ENCODE assay signal across 1 cellular context in genomic region chr12:69585189-69586062, GRCh38.
A peak's percentile ranks its signal among the peaks of the same experiment; 100 is the strongest.
TF ChIP-seq lines count a peak whose summit lies in the region.

Gene CCT2, plus strand, starts transcription at chr12:69585459. Its CDS starts 63 bp downstream, at chr12:69585522.

TF ChIP-seq in HepG2, 621 proteins besides CTCF, POLR2A, EP300 and RAD21 (continued from another document and continues in another):
- TF ChIP-seq, protein P1, sequence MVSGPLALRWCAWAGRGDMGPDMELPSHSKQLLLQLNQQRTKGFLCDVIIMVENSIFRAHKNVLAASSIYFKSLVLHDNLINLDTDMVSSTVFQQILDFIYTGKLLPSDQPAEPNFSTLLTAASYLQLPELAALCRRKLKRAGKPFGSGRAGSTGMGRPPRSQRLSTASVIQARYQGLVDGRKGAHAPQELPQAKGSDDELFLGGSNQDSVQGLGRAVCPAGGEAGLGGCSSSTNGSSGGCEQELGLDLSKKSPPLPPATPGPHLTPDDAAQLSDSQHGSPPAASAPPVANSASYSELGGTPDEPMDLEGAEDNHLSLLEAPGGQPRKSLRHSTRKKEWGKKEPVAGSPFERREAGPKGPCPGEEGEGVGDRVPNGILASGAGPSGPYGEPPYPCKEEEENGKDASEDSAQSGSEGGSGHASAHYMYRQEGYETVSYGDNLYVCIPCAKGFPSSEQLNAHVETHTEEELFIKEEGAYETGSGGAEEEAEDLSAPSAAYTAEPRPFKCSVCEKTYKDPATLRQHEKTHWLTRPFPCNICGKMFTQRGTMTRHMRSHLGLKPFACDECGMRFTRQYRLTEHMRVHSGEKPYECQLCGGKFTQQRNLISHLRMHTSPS (CRISPR knock-in tag; IDR thresholded peaks at IDR 0.05; ENCODE audit: low read depth), result no peak
- TF ChIP-seq ATRX (CRISPR knock-in tag; IDR thresholded peaks at IDR 0.05; ENCODE audit: borderline replicate concordance) (no peak), NCOA2 (CRISPR knock-in tag; IDR thresholded peaks at IDR 0.05) (peak; percentile 55), ESRRA (CRISPR knock-in tag; IDR thresholded peaks at IDR 0.05; ENCODE audit: low read depth) (peak; percentile 24; the same call in 1 of the 2 replicates), NFIB (CRISPR knock-in tag; IDR thresholded peaks at IDR 0.05; ENCODE audit: borderline replicate concordance) (no peak), SP2 (CRISPR knock-in tag; IDR thresholded peaks at IDR 0.05) (peak; percentile 71), WIZ (CRISPR knock-in tag; IDR thresholded peaks at IDR 0.05) (peak; percentile 93; the same call in 1 of the 2 replicates), ZNF598 (CRISPR knock-in tag; IDR thresholded peaks at IDR 0.05; ENCODE audit: borderline replicate concordance) (peak; percentile 98), MED13 (CRISPR knock-in tag; IDR thresholded peaks at IDR 0.05) (peak; percentile 72; the same call in 1 of the 2 replicates), ZNF224 (CRISPR knock-in tag; IDR thresholded peaks at IDR 0.05) (peak; percentile 73; the same call in 1 of the 2 replicates), ZFYVE20 (CRISPR knock-in tag; IDR thresholded peaks at IDR 0.05; ENCODE audit: borderline replicate concordance, low read depth) (no peak), HOXA7 (CRISPR knock-in tag; IDR thresholded peaks at IDR 0.05) (no peak), ZNF232 (CRISPR knock-in tag; IDR thresholded peaks at IDR 0.05; ENCODE audit: borderline replicate concordance) (peak; percentile 83; the same call in 1 of the 2 replicates), ZNF292 (CRISPR knock-in tag; IDR thresholded peaks at IDR 0.05; ENCODE audit: borderline replicate concordance, low read depth) (peak; percentile 53; the same call in 1 of the 2 replicates), KLF16 (CRISPR knock-in tag; IDR thresholded peaks at IDR 0.05) (peak in 1 of 2 experiments; percentile 95; a peak in 2 of 4 replicates), AHR (CRISPR knock-in tag; IDR thresholded peaks at IDR 0.05) (peak; percentile 88; the same call in 1 of the 2 replicates), KMT2B (CRISPR knock-in tag; IDR thresholded peaks at IDR 0.05) (peak; percentile 87), ZNF121 (CRISPR knock-in tag; IDR thresholded peaks at IDR 0.05) (no peak), FOXK2 (IDR thresholded peaks at IDR 0.05) (no peak; the same call in 1 of the 2 replicates), MAFG (CRISPR knock-in tag; IDR thresholded peaks at IDR 0.05) (no peak), RELA (CRISPR knock-in tag; IDR thresholded peaks at IDR 0.05) (no peak), RBAK (CRISPR knock-in tag; IDR thresholded peaks at IDR 0.05) (no peak), ZNF746 (CRISPR knock-in tag; IDR thresholded peaks at IDR 0.05) (no peak), ARID2 (CRISPR knock-in tag; IDR thresholded peaks at IDR 0.05; ENCODE audit: borderline replicate concordance) (peak; percentile 55; the same call in 1 of the 2 replicates), SATB2 (CRISPR knock-in tag; IDR thresholded peaks at IDR 0.05) (peak; percentile 64; the same call in 1 of the 2 replicates), ZNF792 (CRISPR knock-in tag; IDR thresholded peaks at IDR 0.05) (peak; percentile 47; the same call in 1 of the 2 replicates), EZH2 (conservative IDR thresholded peaks at IDR 0.05; ENCODE audit: low read depth, low read length) (no peak), HCFC1 (IDR thresholded peaks at IDR 0.05; ENCODE audit: low read depth, low read length) (no peak), ZNF160 (CRISPR knock-in tag; IDR thresholded peaks at IDR 0.05) (peak; percentile 92), ZBTB7B (CRISPR knock-in tag; IDR thresholded peaks at IDR 0.05) (peak; percentile 74; the same call in 1 of the 2 replicates), LCORL (IDR thresholded peaks at IDR 0.05) (no peak), LCORL (CRISPR knock-in tag; IDR thresholded peaks at IDR 0.05) (peak; percentile 87), ZZZ3 (CRISPR knock-in tag; IDR thresholded peaks at IDR 0.05; ENCODE audit: borderline replicate concordance) (0 out of 2 replicates have a peak, but pooled peaks have one; percentile 46), ZNF331 (CRISPR knock-in tag; IDR thresholded peaks at IDR 0.05) (peak; percentile 17; the same call in 1 of the 2 replicates), HNRNPUL1 (IDR thresholded peaks at IDR 0.05; ENCODE audit: low read depth, low read length) (no peak), ZNF251 (CRISPR knock-in tag; IDR thresholded peaks at IDR 0.05) (0 out of 2 replicates have a peak, but pooled peaks have one; percentile 77), FOXP1 (IDR thresholded peaks at IDR 0.05) (no peak), FOXP1 (CRISPR knock-in tag; IDR thresholded peaks at IDR 0.05) (no peak), ZNF709 (CRISPR knock-in tag; IDR thresholded peaks at IDR 0.05) (peak; percentile 94; the same call in 1 of the 2 replicates), ARHGAP35 (CRISPR knock-in tag; IDR thresholded peaks at IDR 0.05; ENCODE audit: borderline replicate concordance) (peak; percentile 94; the same call in 1 of the 2 replicates), ZNF558 (CRISPR knock-in tag; IDR thresholded peaks at IDR 0.05; ENCODE audit: borderline replicate concordance) (peak; percentile 59; the same call in 1 of the 2 replicates), HINFP (CRISPR knock-in tag; IDR thresholded peaks at IDR 0.05; ENCODE audit: low read depth) (peak; percentile 75; the same call in 1 of the 2 replicates), MZF1 (CRISPR knock-in tag; IDR thresholded peaks at IDR 0.05; ENCODE audit: borderline replicate concordance) (no peak; the same call in 1 of the 2 replicates), ZNF432 (CRISPR knock-in tag; IDR thresholded peaks at IDR 0.05; ENCODE audit: borderline replicate concordance) (no peak), ZFP36L2 (CRISPR knock-in tag; IDR thresholded peaks at IDR 0.05) (no peak), XRCC5 (optimal IDR thresholded peaks at IDR 0.05; ENCODE audit: low read length) (peak; percentile 58), ZMAT3 (CRISPR knock-in tag; conservative IDR thresholded peaks at IDR 0.05) (peak; percentile 86; the same call in 1 of the 2 replicates), SRF (IDR thresholded peaks at IDR 0.05; ENCODE audit: low read depth, low read length) (no peak), ELF4 (CRISPR knock-in tag; IDR thresholded peaks at IDR 0.05; ENCODE audit: borderline replicate concordance) (no peak), PTBP1 (IDR thresholded peaks at IDR 0.05; ENCODE audit: low read depth, low read length, poor library complexity, severe bottlenecking) (peak; percentile 77), ZNF362 (CRISPR knock-in tag; IDR thresholded peaks at IDR 0.05; ENCODE audit: borderline replicate concordance) (no peak), HOXA9 (CRISPR knock-in tag; IDR thresholded peaks at IDR 0.05; ENCODE audit: borderline replicate concordance) (no peak), POLR2G (IDR thresholded peaks at IDR 0.05; ENCODE audit: low read depth, low read length) (peak; percentile 97), NCOR1 (IDR thresholded peaks at IDR 0.05; ENCODE audit: borderline replicate concordance, low read length) (no peak; the same call in 1 of the 2 replicates), TERF1 (CRISPR knock-in tag; IDR thresholded peaks at IDR 0.05) (no peak; the same call in 1 of the 2 replicates), ZXDC (CRISPR knock-in tag; IDR thresholded peaks at IDR 0.05) (no peak)
- TF ChIP-seq, protein P2, sequence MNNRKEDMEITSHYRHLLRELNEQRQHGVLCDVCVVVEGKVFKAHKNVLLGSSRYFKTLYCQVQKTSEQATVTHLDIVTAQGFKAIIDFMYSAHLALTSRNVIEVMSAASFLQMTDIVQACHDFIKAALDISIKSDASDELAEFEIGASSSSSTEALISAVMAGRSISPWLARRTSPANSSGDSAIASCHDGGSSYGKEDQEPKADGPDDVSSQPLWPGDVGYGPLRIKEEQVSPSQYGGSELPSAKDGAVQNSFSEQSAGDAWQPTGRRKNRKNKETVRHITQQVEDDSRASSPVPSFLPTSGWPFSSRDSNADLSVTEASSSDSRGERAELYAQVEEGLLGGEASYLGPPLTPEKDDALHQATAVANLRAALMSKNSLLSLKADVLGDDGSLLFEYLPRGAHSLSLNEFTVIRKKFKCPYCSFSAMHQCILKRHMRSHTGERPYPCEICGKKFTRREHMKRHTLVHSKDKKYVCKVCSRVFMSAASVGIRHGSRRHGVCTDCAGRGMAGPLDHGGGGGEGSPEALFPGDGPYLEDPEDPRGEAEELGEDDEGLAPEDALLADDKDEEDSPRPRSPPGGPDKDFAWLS (CRISPR knock-in tag; IDR thresholded peaks at IDR 0.05; ENCODE audit: borderline replicate concordance), result no peak
- TF ChIP-seq, protein P3, sequence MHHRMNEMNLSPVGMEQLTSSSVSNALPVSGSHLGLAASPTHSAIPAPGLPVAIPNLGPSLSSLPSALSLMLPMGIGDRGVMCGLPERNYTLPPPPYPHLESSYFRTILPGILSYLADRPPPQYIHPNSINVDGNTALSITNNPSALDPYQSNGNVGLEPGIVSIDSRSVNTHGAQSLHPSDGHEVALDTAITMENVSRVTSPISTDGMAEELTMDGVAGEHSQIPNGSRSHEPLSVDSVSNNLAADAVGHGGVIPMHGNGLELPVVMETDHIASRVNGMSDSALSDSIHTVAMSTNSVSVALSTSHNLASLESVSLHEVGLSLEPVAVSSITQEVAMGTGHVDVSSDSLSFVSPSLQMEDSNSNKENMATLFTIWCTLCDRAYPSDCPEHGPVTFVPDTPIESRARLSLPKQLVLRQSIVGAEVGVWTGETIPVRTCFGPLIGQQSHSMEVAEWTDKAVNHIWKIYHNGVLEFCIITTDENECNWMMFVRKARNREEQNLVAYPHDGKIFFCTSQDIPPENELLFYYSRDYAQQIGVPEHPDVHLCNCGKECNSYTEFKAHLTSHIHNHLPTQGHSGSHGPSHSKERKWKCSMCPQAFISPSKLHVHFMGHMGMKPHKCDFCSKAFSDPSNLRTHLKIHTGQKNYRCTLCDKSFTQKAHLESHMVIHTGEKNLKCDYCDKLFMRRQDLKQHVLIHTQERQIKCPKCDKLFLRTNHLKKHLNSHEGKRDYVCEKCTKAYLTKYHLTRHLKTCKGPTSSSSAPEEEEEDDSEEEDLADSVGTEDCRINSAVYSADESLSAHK (CRISPR knock-in tag; IDR thresholded peaks at IDR 0.05; ENCODE audit: borderline replicate concordance), result no peak
- TF ChIP-seq, protein P4, sequence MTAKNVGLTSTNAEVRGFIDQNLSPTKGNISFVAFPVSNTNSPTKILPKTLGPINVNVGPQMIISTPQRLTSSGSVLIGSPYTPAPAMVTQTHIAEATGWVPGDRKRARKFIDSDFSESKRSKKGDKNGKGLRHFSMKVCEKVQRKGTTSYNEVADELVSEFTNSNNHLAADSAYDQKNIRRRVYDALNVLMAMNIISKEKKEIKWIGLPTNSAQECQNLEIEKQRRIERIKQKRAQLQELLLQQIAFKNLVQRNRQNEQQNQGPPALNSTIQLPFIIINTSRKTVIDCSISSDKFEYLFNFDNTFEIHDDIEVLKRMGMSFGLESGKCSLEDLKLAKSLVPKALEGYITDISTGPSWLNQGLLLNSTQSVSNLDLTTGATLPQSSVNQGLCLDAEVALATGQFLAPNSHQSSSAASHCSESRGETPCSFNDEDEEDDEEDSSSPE (CRISPR knock-in tag; IDR thresholded peaks at IDR 0.05), result peak; percentile 82
- TF ChIP-seq, protein P5, sequence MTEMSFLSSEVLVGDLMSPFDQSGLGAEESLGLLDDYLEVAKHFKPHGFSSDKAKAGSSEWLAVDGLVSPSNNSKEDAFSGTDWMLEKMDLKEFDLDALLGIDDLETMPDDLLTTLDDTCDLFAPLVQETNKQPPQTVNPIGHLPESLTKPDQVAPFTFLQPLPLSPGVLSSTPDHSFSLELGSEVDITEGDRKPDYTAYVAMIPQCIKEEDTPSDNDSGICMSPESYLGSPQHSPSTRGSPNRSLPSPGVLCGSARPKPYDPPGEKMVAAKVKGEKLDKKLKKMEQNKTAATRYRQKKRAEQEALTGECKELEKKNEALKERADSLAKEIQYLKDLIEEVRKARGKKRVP (CRISPR knock-in tag; IDR thresholded peaks at IDR 0.05), result 0 out of 4 replicates have a peak, but pooled peaks of 1 of the 2 experiments have one; percentile 38
